Comparison of ENCODE assay signal across 25 cellular contexts in genomic region chr11:27329867-27330632, GRCh38.
"Had no signal": no experiment of that assay in that cellular context is flagged by ENCODE, and none has a peak within 500 bp of the region (broad histone marks: within the 10 kb centered on the region; RNA-seq: fewer than 3 reads in every experiment).

No MANE protein-coding gene starts in this region.

- H3K4me2 ChIP-seq: neural progenitor cell had no signal

- H3K4me3 Mint-ChIP-seq: activated naive CD4-positive, alpha-beta T cell treated with anti-CD3 and anti-CD28 coated beads, Interleukin-2, amount 10 ng/mL, durations not matched to agents 7 days and 5 days; activated naive CD8-positive, alpha-beta T cell treated with anti-CD3 and anti-CD28 coated beads, Interleukin-2, amount 50 U/mL, for 24 hours; memory B cell; naive thymus-derived CD4-positive, alpha-beta T cell; neural progenitor cell; stimulated activated naive CD8-positive, alpha-beta T cell treated with anti-CD3 and anti-CD28 coated beads, Interleukin-15, Interleukin-2, amounts not matched to agents 100 ng/mL and 50 ng/mL, for 24 hours had no signal

- H3K36me3 Mint-ChIP-seq: activated naive CD4-positive, alpha-beta T cell treated with anti-CD3 and anti-CD28 coated beads, Interleukin-2, amount 10 ng/mL, durations not matched to agents 7 days and 5 days had no signal

- H3K9ac ChIP-seq: neural progenitor cell had no signal

- H3K27ac Mint-ChIP-seq: activated naive CD4-positive, alpha-beta T cell treated with anti-CD3 and anti-CD28 coated beads, Interleukin-2, amount 10 ng/mL, durations not matched to agents 7 days and 5 days; activated naive CD8-positive, alpha-beta T cell treated with anti-CD3 and anti-CD28 coated beads, Interleukin-2, amount 50 U/mL, for 24 hours; memory B cell; naive thymus-derived CD4-positive, alpha-beta T cell; neural progenitor cell; stimulated activated naive CD8-positive, alpha-beta T cell treated with anti-CD3 and anti-CD28 coated beads, Interleukin-15, Interleukin-2, amounts not matched to agents 100 ng/mL and 50 ng/mL, for 24 hours had no signal

- H3K27ac ChIP-seq: heart left ventricle, prostate gland, right atrium auricular region, tibial nerve had no signal

- H3K9me3 Mint-ChIP-seq: stimulated activated naive CD8-positive, alpha-beta T cell treated with anti-CD3 and anti-CD28 coated beads, Interleukin-15, Interleukin-2, amounts not matched to agents 100 ng/mL and 50 ng/mL, for 24 hours had no signal

- H3K27me3 ChIP-seq: breast epithelium, heart left ventricle, neural progenitor cell, right atrium auricular region, tibial nerve had no signal

- H3K36me3 ChIP-seq: breast epithelium, heart left ventricle, neural progenitor cell, prostate gland, right atrium auricular region, tibial nerve had no signal

- H3K9me3 ChIP-seq: breast epithelium, prostate gland, right atrium auricular region had no signal

- FAIRE-seq: urothelium cell line had no signal

- ATAC-seq: activated naive CD8-positive, alpha-beta T cell treated with anti-CD3 and anti-CD28 coated beads, Interleukin-2, amount 50 U/mL, for 24 hours; heart left ventricle; left ventricle myocardium superior; naive thymus-derived CD4-positive, alpha-beta T cell had no signal

- DNase-seq: activated CD4-positive, alpha-beta T cell treated with anti-CD3 and anti-CD28 coated beads, Interleukin-2, amount 50 U/mL, for 1 hour; activated CD4-positive, CD25-positive, alpha-beta regulatory T cell treated with anti-CD3 and anti-CD28 coated beads, Interleukin-2, amount 50 U/mL, for 72 hours; activated CD8-positive, alpha-beta memory T cell treated with anti-CD3 and anti-CD28 coated beads for 24 hours; activated CD8-positive, alpha-beta memory T cell treated with anti-CD3 and anti-CD28 coated beads, Interleukin-2, amount 50 U/mL, for 48 hours; activated effector memory CD4-positive, alpha-beta T cell treated with Interleukin-2 at 50 U/mL for 16 hours; activated naive CD4-positive, alpha-beta T cell treated with anti-CD3 and anti-CD28 coated beads, Interleukin-2, amount 10 ng/mL, durations not matched to agents 7 days and 5 days; activated naive CD8-positive, alpha-beta T cell treated with anti-CD3 and anti-CD28 coated beads, Interleukin-2, amount 50 U/mL, for 24 hours; activated T-cell treated with anti-CD3 and anti-CD28 coated beads, Interleukin-2, amount 50 U/mL, for 48 hours; aorta; dermis blood vessel endothelial cell; effector memory CD4-positive, alpha-beta T cell; foreskin melanocyte; heart left ventricle; left ventricle myocardium superior; naive thymus-derived CD4-positive, alpha-beta T cell; T-helper 1 cell had no signal

- H3K27me3 Mint-ChIP-seq: activated naive CD4-positive, alpha-beta T cell treated with anti-CD3 and anti-CD28 coated beads, Interleukin-2, amount 10 ng/mL, durations not matched to agents 7 days and 5 days; activated naive CD8-positive, alpha-beta T cell treated with anti-CD3 and anti-CD28 coated beads, Interleukin-2, amount 50 U/mL, for 24 hours; memory B cell; naive thymus-derived CD4-positive, alpha-beta T cell; stimulated activated naive CD8-positive, alpha-beta T cell treated with anti-CD3 and anti-CD28 coated beads, Interleukin-15, Interleukin-2, amounts not matched to agents 100 ng/mL and 50 ng/mL, for 24 hours had no signal

- H3K4me1 Mint-ChIP-seq: activated naive CD4-positive, alpha-beta T cell treated with anti-CD3 and anti-CD28 coated beads, Interleukin-2, amount 10 ng/mL, durations not matched to agents 7 days and 5 days; activated naive CD8-positive, alpha-beta T cell treated with anti-CD3 and anti-CD28 coated beads, Interleukin-2, amount 50 U/mL, for 24 hours; neural progenitor cell had no signal

- H3K4me3 ChIP-seq: breast epithelium, heart left ventricle, neural progenitor cell, prostate gland, right atrium auricular region, skin epidermis, tibial nerve had no signal

- H3K4me1 ChIP-seq: breast epithelium, heart left ventricle, prostate gland, right atrium auricular region, tibial nerve had no signal

- H2AFZ ChIP-seq: neural progenitor cell had no signal
